Comparison of ENCODE assay signal across 1 cellular context in genomic region chr10:103177123-103177522, GRCh38.
TF ChIP-seq lines count a peak whose summit lies in the region.

No MANE protein-coding gene starts in this region.

TF ChIP-seq in SK-N-SH treated with all-trans-retinoic acid at 6 μM for 48 hours, 23 proteins besides CTCF, POLR2A, EP300 and RAD21 (continued from another document):
- TF ChIP-seq TSHZ2 (CRISPR knock-in tag; IDR thresholded peaks at IDR 0.05) = no peak
